7 cellular contexts compared by ENCODE assay signal in the genomic region with DNA sequence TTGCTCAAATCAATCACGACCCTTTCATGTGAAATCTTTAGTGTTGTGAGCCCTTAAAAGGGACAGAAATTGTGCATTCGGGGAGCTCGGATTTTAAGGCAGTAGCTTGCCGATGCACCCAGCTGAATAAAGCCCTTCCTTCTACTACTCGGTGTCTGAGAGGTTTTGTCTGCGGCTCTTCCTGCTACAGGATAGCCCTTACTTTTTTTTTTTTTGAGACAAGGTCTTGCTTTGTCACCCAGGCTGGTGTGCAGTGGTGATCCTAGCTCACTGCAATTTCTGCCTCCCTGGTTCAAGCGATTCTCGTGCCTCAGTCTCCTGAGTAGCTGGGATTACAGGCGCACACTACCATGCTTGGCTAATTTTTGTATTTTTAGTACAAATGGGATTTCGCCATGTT. TPM values are rescaled to one million over a fixed set of nuclear protein-coding genes. Genes with fewer than 3 reads are reported as not detected.
DNase-seq lines count a peak whose midpoint lies in the region; ATAC-seq and TF ChIP-seq lines count a peak whose summit lies in the region.
"Not testable (repeated sequence)": the region's sequence is repeated elsewhere in the genome, so short reads cannot be mapped to it uniquely, and the experiment has no call there.

No MANE protein-coding gene starts in this region.

- TF ChIP-seq CTCF in Calu3 (IDR thresholded peaks at IDR 0.05; ENCODE audit: unreplicated experiment); H9 (conservative IDR thresholded peaks at IDR 0.05); WTC11 (IDR thresholded peaks at IDR 0.05); chondrocyte (IDR thresholded peaks at IDR 0.05); nephron (IDR thresholded peaks at IDR 0.05; ENCODE audit: unreplicated experiment in 3 of 3); neural progenitor cell (IDR thresholded peaks at IDR 0.05): not testable (repeated sequence)

- not testable (repeated sequence) for H4K91ac ChIP-seq in H9 (ENCODE audit: insufficient read length, low read depth, low read length)

- H3K56ac ChIP-seq in H9 (ENCODE audit: insufficient read length, low read depth, low read length) = not testable (repeated sequence)

- POLR2A ChIA-PET in WTC11 (lab: Charles Lee) = not testable (repeated sequence)

- H3T11ph ChIP-seq in H9 (ENCODE audit: low read length) = not testable (repeated sequence)

- H3K4me1 Mint-ChIP-seq in Calu3 (ENCODE audit: low read depth, unreplicated experiment); nephron; neural progenitor cell: not testable (repeated sequence)
- H3K4me1 Mint-ChIP-seq in H9 (peaks cover 19 to 22% of the 10 kb centered on the region in 2 experiments), WTC11 (peaks cover 46% of the 10 kb centered on the region), chondrocyte (ENCODE audit: low read depth) (peaks cover 13% of the 10 kb centered on the region)

- H3K9me3 ChIP-seq in H9 (ENCODE audit: control insufficient read depth, low read depth, low read length); neural progenitor cell (ENCODE audit: low read depth): not testable (repeated sequence)

- not testable (repeated sequence) for H3K27ac ChIP-seq in H9 (ENCODE audit: insufficient read length, low read depth, low read length); neural progenitor cell

- not testable (repeated sequence) for H4K8ac ChIP-seq in H9 (replicated peaks; ENCODE audit: insufficient read length, low read depth, low read length)

- not testable (repeated sequence) for H3K4me1 ChIP-seq in H9 (ENCODE audit: insufficient read depth, low read length); neural progenitor cell

- no CpG with 5 or more reads among the region's 10 CpGs for WGBS in H9 (ENCODE audit: extremely low coverage, insufficient read length, low lambda C conversion rate)

- H2BK5ac ChIP-seq in H9 (ENCODE audit: insufficient read length, low read length) = not testable (repeated sequence)

- H3K4me3 Mint-ChIP-seq in Calu3 (ENCODE audit: low read depth, unreplicated experiment) = peak overlapping the region; percentile 50
- H3K4me3 Mint-ChIP-seq in H9; WTC11; chondrocyte (ENCODE audit: unreplicated experiment); nephron; neural progenitor cell: not testable (repeated sequence)

- not testable (repeated sequence) for H4K5ac ChIP-seq in H9 (ENCODE audit: insufficient read length, low read depth, low read length)

- H3K27me3 Mint-ChIP-seq in Calu3 (ENCODE audit: unreplicated experiment); H9 (ENCODE audit: low read depth); WTC11 (ENCODE audit: low read depth); chondrocyte (ENCODE audit: low read depth); nephron (ENCODE audit: low read depth); neural progenitor cell (ENCODE audit: insufficient read depth, low read depth): not testable (repeated sequence)

- H2BK15ac ChIP-seq in H9 (ENCODE audit: low read depth, low read length) = not testable (repeated sequence)

- H3K27ac Mint-ChIP-seq in Calu3 (ENCODE audit: unreplicated experiment) (peak overlapping the region; percentile 88), H9 (peak overlapping the region in 2 of 3 experiments; percentile 15 to 56; a peak in 4 of 7 replicates), WTC11 (peak overlapping the region; percentile 78), chondrocyte (ENCODE audit: unreplicated experiment) (peak overlapping the region; percentile 74), nephron (peak overlapping the region; percentile 49 to 91 (median 86)), neural progenitor cell (peak overlapping the region; percentile 72)

- H2AFZ ChIP-seq in H9 (ENCODE audit: low read length) = not testable (repeated sequence)
- peak overlapping the region; percentile 50 for H2AFZ ChIP-seq in neural progenitor cell (replicated peaks)

- H3K9me3 Mint-ChIP-seq in Calu3 (ENCODE audit: low read depth, unreplicated experiment); H9; WTC11; chondrocyte (ENCODE audit: low read depth); nephron; neural progenitor cell: not testable (repeated sequence)

- H3K36me3 ChIP-seq in neural progenitor cell = not testable (repeated sequence)

- H2BK12ac ChIP-seq in H9 (ENCODE audit: insufficient read length, low read depth, low read length) = not testable (repeated sequence)

- H3K4ac ChIP-seq in H9 (ENCODE audit: low read depth, low read length) = not testable (repeated sequence)

- not testable (repeated sequence) for H3K9ac ChIP-seq in H9 (ENCODE audit: extremely low read depth, insufficient read length, low read length); neural progenitor cell

- not testable (repeated sequence) for H3K4me3 ChIP-seq in neural progenitor cell

- not testable (repeated sequence) for H2AK5ac ChIP-seq in H9 (ENCODE audit: insufficient read length, low read length)

- DNase-seq in Calu3 (peak; percentile 28), kidney glomerular epithelial cell (lab: John Stamatoyannopoulos, UW) (peak; percentile 15)
- not testable (repeated sequence) for DNase-seq in H9; WTC11 (ENCODE audit: low spot score); chondrocyte (ENCODE audit: low spot score); neural progenitor cell (ENCODE audit: low spot score)

- not testable (repeated sequence) for H4K20me1 ChIP-seq in H9 (ENCODE audit: control insufficient read depth, insufficient read depth, insufficient read length); neural progenitor cell (ENCODE audit: low read depth)

- CTCF ChIA-PET in Calu3 (lab: Charles Lee) = interaction anchor here (0.9 kb wide), 1 partner anchor 118 kb away, joined by 4 read pairs; no protein-coding TSS in a partner anchor
- CTCF ChIA-PET in WTC11 (lab: Charles Lee) = not testable (repeated sequence)

- not testable (repeated sequence) for H3K79me2 ChIP-seq in H9 (ENCODE audit: insufficient read depth, low read length); neural progenitor cell (ENCODE audit: low read depth)

- not testable (repeated sequence) for H3K14ac ChIP-seq in H9 (ENCODE audit: insufficient read depth, low read length)

- H3K27me3 ChIP-seq in H9 (ENCODE audit: insufficient read depth, low read length); neural progenitor cell: not testable (repeated sequence)

- not testable (repeated sequence) for H3K79me1 ChIP-seq in H9 (ENCODE audit: insufficient read depth, low read depth, low read length, poor library complexity, severe bottlenecking)

- H2BK20ac ChIP-seq in H9 (ENCODE audit: low read depth, low read length, poor library complexity, severe bottlenecking) = not testable (repeated sequence)

- BruUV-seq in Calu3 (replicated peaks; lab: Mats Ljungman, UMichigan) = not testable (repeated sequence)

- not testable (repeated sequence) for H3K23me2 ChIP-seq in H9 (ENCODE audit: insufficient read length, low read depth, low read length, poor library complexity, severe bottlenecking)

- H2BK120ac ChIP-seq in H9 (ENCODE audit: low read depth, low read length, poor library complexity, severe bottlenecking) = not testable (repeated sequence)

- H3K23ac ChIP-seq in H9 (ENCODE audit: insufficient read length, low read depth, low read length) = not testable (repeated sequence)

- ATAC-seq in WTC11 = not testable (repeated sequence)

- H3F3A ChIP-seq in neural progenitor cell (ENCODE audit: low read depth) = not testable (repeated sequence)

- H3K18ac ChIP-seq in H9 (ENCODE audit: insufficient read length, low read depth, low read length) = not testable (repeated sequence)

- not testable (repeated sequence) for H3K4me2 ChIP-seq in H9 (ENCODE audit: insufficient read depth, insufficient read length, low read length); neural progenitor cell

- intact Hi-C loops in Calu3 (cut with micrococcal nuclease; ENCODE audit: unreplicated experiment) = loop anchor here (10.0 kb wide), 1 partner anchor 339 kb away; no protein-coding TSS in a partner anchor

- H3K36me3 Mint-ChIP-seq in Calu3 (ENCODE audit: insufficient read depth, unreplicated experiment); H9 (ENCODE audit: insufficient read depth in 1 of 3, low read depth in 3 of 3); WTC11; chondrocyte (ENCODE audit: low read depth); nephron (ENCODE audit: low read depth); neural progenitor cell: not testable (repeated sequence)

RNA-seq across cellular contexts. Expression of gene DPPA4, which starts 56.4 kb away (rescaled TPM):
- total RNA-seq in Calu3 (2022) (not detected in 2 replicates), H9 (2021) (796 and 821 TPM in 2 replicates), WTC11 (2021) (774 to 901 TPM (median 898 TPM) in 3 replicates), chondrocyte (0.22 to 0.37 TPM (median 0.33 TPM) in 3 replicates), neural progenitor cell (ENCODE audit: low replicate concordance) (187 and 215 TPM in 2 replicates)

Comparison
In these comparisons a context has a peak if more than half of its experiments do, and no peak if none do; other contexts are left out.
1. H3K27ac Mint-ChIP-seq: peak in every context shown above with its lines; median percentile 88 in Calu3; 86 in nephron; 78 in WTC11; 74 in chondrocyte; 72 in neural progenitor cell; 36 in H9.
2. RNA of gene DPPA4, which starts 56.4 kb away (total RNA-seq): 796 to 821 TPM in H9, 774 to 901 TPM in WTC11 and 187 to 215 TPM in neural progenitor cell; 0.22 to 0.37 TPM in chondrocyte and not detected in Calu3; every median in the first group is over 100 times any median in the second.